ENCODE assay signal across 14 cellular contexts in the genomic region with DNA sequence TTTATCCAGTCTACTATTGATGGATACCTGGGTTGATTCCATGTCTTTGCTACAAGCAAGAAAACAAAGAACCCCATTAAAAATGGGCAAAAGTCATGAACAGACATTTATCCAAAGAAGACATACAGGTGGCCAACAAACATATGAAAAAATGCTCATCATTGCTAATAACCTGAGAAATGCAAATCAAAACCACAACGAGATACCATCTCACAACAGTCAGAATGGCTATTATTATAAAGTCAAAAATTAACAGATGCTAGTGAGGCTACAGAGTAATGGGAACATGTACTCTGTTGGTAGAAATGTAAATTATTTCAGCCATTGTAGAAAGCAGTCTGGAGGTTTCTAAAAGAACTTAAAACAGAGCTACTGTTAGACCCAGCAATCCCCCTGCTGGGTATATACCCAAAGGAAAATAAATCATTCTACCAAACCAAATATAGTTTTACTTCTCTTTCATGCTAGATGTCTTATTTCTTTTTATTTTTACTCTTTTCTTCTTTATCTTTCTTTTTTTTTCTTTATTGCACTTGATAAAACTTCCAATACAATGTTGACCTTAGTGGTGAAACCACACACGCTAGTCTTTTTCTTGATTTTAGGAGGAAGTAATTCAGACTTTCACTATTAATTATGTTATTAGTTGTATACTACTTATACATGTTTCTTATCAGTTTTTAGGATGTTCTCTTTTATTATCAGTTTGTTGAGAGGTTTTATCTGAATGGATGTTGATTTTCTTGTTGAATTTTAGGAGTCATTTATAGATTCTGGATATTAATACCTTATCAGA. TPM values are rescaled to one million over a fixed set of nuclear protein-coding genes. Genes with fewer than 3 reads are reported as not detected.
A peak's percentile ranks its signal among the peaks of the same experiment; 100 is the strongest.
DNase-seq lines count a peak whose midpoint lies in the region; ATAC-seq and TF ChIP-seq lines count a peak whose summit lies in the region.
"Had no signal": no experiment of that assay in that cellular context is flagged by ENCODE, and none has a peak within 500 bp of the region (broad histone marks: within the 10 kb centered on the region; RNA-seq: fewer than 3 reads in every experiment).

No MANE protein-coding gene starts in this region.

- H3K36me3 Mint-ChIP-seq in CD14-positive monocyte (peaks cover 68 to 75% of the 10 kb centered on the region in 2 donors), mesothelial cell of epicardium (peaks cover 19% of the 10 kb centered on the region)

- H3K9me3 Mint-ChIP-seq in CD14-positive monocyte (no peaks in the 10 kb centered on the region), mesothelial cell of epicardium (no peaks in the 10 kb centered on the region)

- DNase-seq in CD14-positive monocyte (ENCODE audit: low spot score), result no peak
- no peak for DNase-seq in left cardiac atrium
- DNase-seq in mesothelial cell of epicardium (ENCODE audit: low spot score in 2 of 2, unreplicated experiment in 2 of 2), result no peak
- DNase-seq in stomach, result no peak
- DNase-seq: activated effector memory CD4-positive, alpha-beta T cell treated with anti-CD3 and anti-CD28 coated beads, Interleukin-2, amount 50 U/mL, for 16 hours; KBM-7; ovary; SHP77; stimulated activated CD4-positive, alpha-beta T cell treated with anti-CD3 and anti-CD28 coated beads, Interleukin-4, amount 100 ng/mL, for 1 hour had no signal

- H3K27me3 Mint-ChIP-seq in CD14-positive monocyte (ENCODE audit: low read depth in 3 of 3), result peaks cover 0 to 2% (median 0%) of the 10 kb centered on the region in 3 donors
- H3K27me3 Mint-ChIP-seq in mesothelial cell of epicardium (ENCODE audit: low read depth), result no peaks in the 10 kb centered on the region

- intact Hi-C loops in CD14-positive monocyte (cut with micrococcal nuclease) (no loop called here), left cardiac atrium (cut with DNase I) (no loop called here), stomach (cut with DNase I; ENCODE audit: low total_unique reads) (no loop called here)

- H3K27me3 ChIP-seq in stomach, result no peaks in the 10 kb centered on the region
- H3K27me3 ChIP-seq: ovary, tibial nerve had no signal

- TF ChIP-seq POLR2A in stomach (IDR thresholded peaks at IDR 0.05), result no peak

- peak overlapping the region in 4 of 7 donors; percentile 30 to 65 (median 44) for H3K27ac Mint-ChIP-seq in CD14-positive monocyte
- H3K27ac Mint-ChIP-seq in mesothelial cell of epicardium, result no peak overlapping the region

- H3K4me3 ChIP-seq in stomach, result no peak overlapping the region
- H3K4me3 ChIP-seq: ovary, tibial nerve had no signal

- no peaks in the 10 kb centered on the region for H3K4me1 ChIP-seq in stomach
- H3K4me1 ChIP-seq: tibial nerve had no signal

- TF ChIP-seq EP300 in stomach (IDR thresholded peaks at IDR 0.05), result no peak

- TF ChIP-seq CTCF in CD14-positive monocyte (IDR thresholded peaks at IDR 0.05), result no peak
- no peak for TF ChIP-seq CTCF in mesothelial cell of epicardium (IDR thresholded peaks at IDR 0.05; ENCODE audit: unreplicated experiment)
- TF ChIP-seq CTCF in stomach (IDR thresholded peaks at IDR 0.05), result no peak

- peaks cover 24% of the 10 kb centered on the region for H3K4me1 Mint-ChIP-seq in CD14-positive monocyte
- peaks cover 4% of the 10 kb centered on the region for H3K4me1 Mint-ChIP-seq in mesothelial cell of epicardium

- peaks cover 0 to 74% (median 69%) of the 10 kb centered on the region in 4 donors for H3K36me3 ChIP-seq in stomach
- H3K36me3 ChIP-seq: ovary had no signal

- H3K4me3 Mint-ChIP-seq in CD14-positive monocyte, result no peak overlapping the region
- H3K4me3 Mint-ChIP-seq in mesothelial cell of epicardium, result no peak overlapping the region

- no peak overlapping the region for H3K27ac ChIP-seq in stomach
- H3K27ac ChIP-seq: ovary, tibial nerve had no signal

- no peaks in the 10 kb centered on the region for H3K9me3 ChIP-seq in stomach
- H3K9me3 ChIP-seq: ovary, tibial nerve had no signal

- peak; percentile 69 for ATAC-seq in GM19023 (IDR thresholded peaks at IDR 0.05; ENCODE audit: unreplicated experiment)
- ATAC-seq in HG02763 (IDR thresholded peaks at IDR 0.05; ENCODE audit: unreplicated experiment), result peak; percentile 74
- ATAC-seq in HG03469 (IDR thresholded peaks at IDR 0.05; ENCODE audit: unreplicated experiment), result peak; percentile 45
- no peak for ATAC-seq in HG03039 (IDR thresholded peaks at IDR 0.05; ENCODE audit: unreplicated experiment)
- no peak for ATAC-seq in left cardiac atrium

- 52 to 78% (median 64%) methylated on average over 2 of the region's 2 CpGs for WGBS in stomach, 5 donors

RNA-seq across cellular contexts. Expression of a gene that starts 14.3 kb away (rescaled TPM):
- polyA plus RNA-seq in CD14-positive monocyte (100 to 1,000 TPM; 122 to 132 TPM), stomach (10 to 100 TPM; 12.4 to 39.4 (median 14.4) TPM)
- total RNA-seq in left cardiac atrium (10 to 100 TPM; 29.6 to 33.7 TPM), mesothelial cell of epicardium (45.8 to 52.1 TPM (median 50.9 TPM) in 3 replicates), stomach (100 to 1,000 TPM in 1 of 5 donors, 10 to 100 TPM in 4; 34.8 to 131 (median 39.1) TPM)

RNA-seq across cellular contexts. Expression of a gene that starts 19.1 kb away (rescaled TPM):
- 10 to 100 TPM in 1 of 2 donors, 1 to 10 TPM in 1; 9.4 to 10.6 TPM for polyA plus RNA-seq in CD14-positive monocyte
- 10 to 100 TPM; 14.2 to 14.8 TPM for total RNA-seq in left cardiac atrium
- total RNA-seq in mesothelial cell of epicardium, result 67.0 to 74.0 TPM (median 68.5 TPM) in 3 replicates
- total RNA-seq in stomach, result 10 to 100 TPM in 4 of 5 donors, not detected in 1; 12.6 to 81.4 (median 28.0) TPM
- 1 to 10 TPM; 4.2 to 9.5 (median 9.0) TPM for polyA plus RNA-seq in stomach

RNA-seq across cellular contexts. Expression of a gene that starts 32.3 kb away (rescaled TPM):
- polyA plus RNA-seq in CD14-positive monocyte (not detected), stomach (not detected)
- total RNA-seq in left cardiac atrium (not detected), mesothelial cell of epicardium (0.11 TPM in 1 of 3 replicates, not detected in the others), stomach (under 1 TPM in 1 of 5 donors, not detected in 4; 0.18 TPM)
- polyA plus RNA-seq: ovary had no signal

RNA-seq across cellular contexts. Expression of a gene that starts 50.1 kb away (rescaled TPM):
- under 1 TPM in 1 of 2 donors, not detected in 1; 0.24 TPM for polyA plus RNA-seq in CD14-positive monocyte
- total RNA-seq in left cardiac atrium, result not detected
- 0.18 TPM in 1 of 3 replicates, not detected in the others for total RNA-seq in mesothelial cell of epicardium
- not detected for total RNA-seq in stomach
- polyA plus RNA-seq in stomach, result under 1 TPM in 1 of 3 donors, not detected in 2; 0.10 TPM

Comparison
In these comparisons a context has a peak if more than half of its experiments do, and no peak if none do; other contexts are left out.
1. ATAC-seq: peak in GM19023 (single experiment), HG02763 (single experiment) and HG03469 (single experiment); none in HG03039 (single experiment) and left cardiac atrium (0 of 2).